In genomic region chr17:28331891-28332420, GRCh38 we compare ENCODE assay signal across 1 cellular context.
TF ChIP-seq lines count a peak whose summit lies in the region.

No MANE protein-coding gene starts in this region.

TF ChIP-seq in H1, 55 proteins besides CTCF, POLR2A, EP300 and RAD21:
- TF ChIP-seq BRCA1 (IDR thresholded peaks at IDR 0.05; ENCODE audit: low read depth, low read length) (no peak), TAF7 (optimal IDR thresholded peaks at IDR 0.05; ENCODE audit: borderline replicate concordance, low read depth, low read length) (no peak), SIN3A (conservative IDR thresholded peaks at IDR 0.05 in 1 of 2, IDR thresholded peaks at IDR 0.05 in 1 of 2; ENCODE audit: low read depth in 1 of 2, low read length in 2 of 2) (no peak), YY1 (IDR thresholded peaks at IDR 0.05; ENCODE audit: low read depth, low read length) (no peak), CEBPB (IDR thresholded peaks at IDR 0.05; ENCODE audit: low read depth, low read length) (no peak), HDAC6 (IDR thresholded peaks at IDR 0.05; ENCODE audit: low read depth, low read length) (no peak), CBX8 (IDR thresholded peaks at IDR 0.05; ENCODE audit: borderline replicate concordance, low read depth, low read length) (no peak)
